In the genomic region with DNA sequence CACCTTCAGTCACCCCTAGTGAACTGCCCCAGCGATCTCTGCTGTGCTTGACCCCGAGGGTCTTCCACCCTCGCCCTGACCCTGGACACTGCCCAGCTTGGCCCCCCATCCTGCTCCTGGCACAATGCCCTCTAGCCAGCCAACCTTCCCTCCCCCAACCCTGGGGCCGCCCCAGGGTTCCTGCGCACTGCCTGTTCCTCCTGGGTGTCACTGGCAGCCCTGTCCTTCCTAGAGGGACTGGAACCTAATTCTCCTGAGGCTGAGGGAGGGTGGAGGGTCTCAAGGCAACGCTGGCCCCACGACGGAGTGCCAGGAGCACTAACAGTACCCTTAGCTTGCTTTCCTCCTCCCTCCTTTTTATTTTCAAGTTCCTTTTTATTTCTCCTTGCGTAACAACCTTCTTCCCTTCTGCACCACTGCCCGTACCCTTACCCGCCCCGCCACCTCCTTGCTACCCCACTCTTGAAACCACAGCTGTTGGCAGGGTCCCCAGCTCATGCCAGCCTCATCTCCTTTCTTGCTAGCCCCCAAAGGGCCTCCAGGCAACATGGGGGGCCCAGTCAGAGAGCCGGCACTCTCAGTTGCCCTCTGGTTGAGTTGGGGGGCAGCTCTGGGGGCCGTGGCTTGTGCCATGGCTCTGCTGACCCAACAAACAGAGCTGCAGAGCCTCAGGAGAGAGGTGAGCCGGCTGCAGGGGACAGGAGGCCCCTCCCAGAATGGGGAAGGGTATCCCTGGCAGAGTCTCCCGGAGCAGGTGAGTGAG, we compare ENCODE assay signal across 7 cellular contexts. TPM values are rescaled to one million over a fixed set of nuclear protein-coding genes. Genes with fewer than 3 reads are reported as not detected.
A peak's percentile ranks its signal among the peaks of the same experiment; 100 is the strongest.
DNase-seq lines count a peak whose midpoint lies in the region; ATAC-seq lines count a peak whose summit lies in the region.

A gene with protein sequence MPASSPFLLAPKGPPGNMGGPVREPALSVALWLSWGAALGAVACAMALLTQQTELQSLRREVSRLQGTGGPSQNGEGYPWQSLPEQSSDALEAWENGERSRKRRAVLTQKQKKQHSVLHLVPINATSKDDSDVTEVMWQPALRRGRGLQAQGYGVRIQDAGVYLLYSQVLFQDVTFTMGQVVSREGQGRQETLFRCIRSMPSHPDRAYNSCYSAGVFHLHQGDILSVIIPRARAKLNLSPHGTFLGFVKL (plus strand): TSS at position 207 of the 763 bp plus-strand sequence. CDS start 290 bp downstream, at position 497.

- H3K4me3 ChIP-seq in iPS-18c (ENCODE audit: insufficient read depth, low read depth, low read length): peak within 1 kb of the TSS; percentile 28

- intact Hi-C loops in activated T-helper 1 cell treated with anti-CD3 and anti-CD28 coated beads, Interleukin-12 subunit alpha, Interleukin-12 subunit beta, Interleukin-2, Interleukin-4 antibody, amounts not matched to agents 30 ng/mL and 10 ng/mL and 1 ng/mL, durations not matched to agents 14 hours and 24 hours and 36 hours (cut with micrococcal nuclease): no loop called here

- peaks cover 30 to 42% (median 38%) of the 10 kb centered on the region in 3 donors for H3K4me1 Mint-ChIP-seq in IgD-negative memory B cell
- peaks cover 64% of the 10 kb centered on the region for H3K4me1 Mint-ChIP-seq in activated T-helper 1 cell treated with anti-CD3 and anti-CD28 coated beads, Interleukin-12 subunit alpha, Interleukin-12 subunit beta, Interleukin-2, Interleukin-4 antibody, amounts not matched to agents 30 ng/mL and 10 ng/mL and 1 ng/mL, durations not matched to agents 14 hours and 24 hours and 36 hours (ENCODE audit: low read depth)
- peaks cover 77% of the 10 kb centered on the region for H3K4me1 Mint-ChIP-seq in stimulated activated naive CD8-positive, alpha-beta T cell treated with anti-CD3 and anti-CD28 coated beads, Interleukin-15, amount 100 ng/mL, for 72 hours

- peak within 1 kb of the TSS; percentile 95 to 98 (median 97) for H3K27ac Mint-ChIP-seq in IgD-negative memory B cell
- peak within 1 kb of the TSS; percentile 66 for H3K27ac Mint-ChIP-seq in activated T-helper 1 cell treated with anti-CD3 and anti-CD28 coated beads, Interleukin-12 subunit alpha, Interleukin-12 subunit beta, Interleukin-2, Interleukin-4 antibody, amounts not matched to agents 30 ng/mL and 10 ng/mL and 1 ng/mL, durations not matched to agents 14 hours and 24 hours and 36 hours
- H3K27ac Mint-ChIP-seq in stimulated activated naive CD8-positive, alpha-beta T cell treated with anti-CD3 and anti-CD28 coated beads, Interleukin-15, amount 100 ng/mL, for 72 hours: peak within 1 kb of the TSS; percentile 95

- ATAC-seq in stimulated activated naive CD8-positive, alpha-beta T cell treated with anti-CD3 and anti-CD28 coated beads, Interleukin-15, amount 100 ng/mL, for 72 hours: no peak
- no peak for ATAC-seq in GM19351 (IDR thresholded peaks at IDR 0.05; ENCODE audit: unreplicated experiment)

- H3K4me3 Mint-ChIP-seq in IgD-negative memory B cell: peak within 1 kb of the TSS; percentile 74 to 93 (median 92)
- peak within 1 kb of the TSS; percentile 60 for H3K4me3 Mint-ChIP-seq in activated T-helper 1 cell treated with anti-CD3 and anti-CD28 coated beads, Interleukin-12 subunit alpha, Interleukin-12 subunit beta, Interleukin-2, Interleukin-4 antibody, amounts not matched to agents 30 ng/mL and 10 ng/mL and 1 ng/mL, durations not matched to agents 14 hours and 24 hours and 36 hours
- H3K4me3 Mint-ChIP-seq in stimulated activated naive CD8-positive, alpha-beta T cell treated with anti-CD3 and anti-CD28 coated beads, Interleukin-15, amount 100 ng/mL, for 72 hours: peak within 1 kb of the TSS; percentile 98 to 99

- no peaks in the 10 kb centered on the region for H3K9me3 Mint-ChIP-seq in IgD-negative memory B cell
- no peaks in the 10 kb centered on the region for H3K9me3 Mint-ChIP-seq in activated T-helper 1 cell treated with anti-CD3 and anti-CD28 coated beads, Interleukin-12 subunit alpha, Interleukin-12 subunit beta, Interleukin-2, Interleukin-4 antibody, amounts not matched to agents 30 ng/mL and 10 ng/mL and 1 ng/mL, durations not matched to agents 14 hours and 24 hours and 36 hours
- no peaks in the 10 kb centered on the region for H3K9me3 Mint-ChIP-seq in stimulated activated naive CD8-positive, alpha-beta T cell treated with anti-CD3 and anti-CD28 coated beads, Interleukin-15, amount 100 ng/mL, for 72 hours

- H3K9me3 ChIP-seq in iPS-18c (ENCODE audit: control insufficient read depth, insufficient read depth, low read length): no peaks in the 10 kb centered on the region

- H3K36me3 Mint-ChIP-seq in IgD-negative memory B cell: peaks cover 8% of the 10 kb centered on the region
- peaks cover 22% of the 10 kb centered on the region for H3K36me3 Mint-ChIP-seq in activated T-helper 1 cell treated with anti-CD3 and anti-CD28 coated beads, Interleukin-12 subunit alpha, Interleukin-12 subunit beta, Interleukin-2, Interleukin-4 antibody, amounts not matched to agents 30 ng/mL and 10 ng/mL and 1 ng/mL, durations not matched to agents 14 hours and 24 hours and 36 hours (ENCODE audit: low read depth)

- no peaks in the 10 kb centered on the region for H3K27me3 Mint-ChIP-seq in IgD-negative memory B cell
- no peaks in the 10 kb centered on the region for H3K27me3 Mint-ChIP-seq in activated T-helper 1 cell treated with anti-CD3 and anti-CD28 coated beads, Interleukin-12 subunit alpha, Interleukin-12 subunit beta, Interleukin-2, Interleukin-4 antibody, amounts not matched to agents 30 ng/mL and 10 ng/mL and 1 ng/mL, durations not matched to agents 14 hours and 24 hours and 36 hours (ENCODE audit: insufficient read depth)
- H3K27me3 Mint-ChIP-seq in stimulated activated naive CD8-positive, alpha-beta T cell treated with anti-CD3 and anti-CD28 coated beads, Interleukin-15, amount 100 ng/mL, for 72 hours: no peaks in the 10 kb centered on the region

- no peak for DNase-seq in activated T-helper 1 cell treated with anti-CD3 and anti-CD28 coated beads, Interleukin-12 subunit alpha, Interleukin-12 subunit beta, Interleukin-2, Interleukin-4 antibody, amounts not matched to agents 30 ng/mL and 10 ng/mL and 1 ng/mL, durations not matched to agents 14 hours and 24 hours and 36 hours (ENCODE audit: low spot score)
- DNase-seq in stimulated activated naive CD8-positive, alpha-beta T cell treated with anti-CD3 and anti-CD28 coated beads, Interleukin-15, amount 100 ng/mL, for 72 hours: no peak
- DNase-seq in stimulated activated CD4-positive, alpha-beta T cell treated with anti-CD3 and anti-CD28 coated beads, Interleukin-12 subunit alpha, Interleukin-12 subunit beta, amount 100 ng/mL, for 4 hours: no peak
- DNase-seq in activated effector memory CD4-positive, alpha-beta T cell treated with anti-CD3 and anti-CD28 coated beads, Interleukin-2, amount 50 U/mL, for 16 hours: no peak

RNA-seq across cellular contexts. Expression of the gene that starts here (rescaled TPM):
- 5.1 TPM for polyA plus RNA-seq in IgD-negative memory B cell
- total RNA-seq in activated T-helper 1 cell treated with anti-CD3 and anti-CD28 coated beads, Interleukin-12 subunit alpha, Interleukin-12 subunit beta, Interleukin-2, Interleukin-4 antibody, amounts not matched to agents 30 ng/mL and 10 ng/mL and 1 ng/mL, durations not matched to agents 14 hours and 24 hours and 36 hours: 2.2 and 3.3 TPM in 2 replicates
